Comparison of ENCODE assay signal across 2 cellular contexts in the genomic region with DNA sequence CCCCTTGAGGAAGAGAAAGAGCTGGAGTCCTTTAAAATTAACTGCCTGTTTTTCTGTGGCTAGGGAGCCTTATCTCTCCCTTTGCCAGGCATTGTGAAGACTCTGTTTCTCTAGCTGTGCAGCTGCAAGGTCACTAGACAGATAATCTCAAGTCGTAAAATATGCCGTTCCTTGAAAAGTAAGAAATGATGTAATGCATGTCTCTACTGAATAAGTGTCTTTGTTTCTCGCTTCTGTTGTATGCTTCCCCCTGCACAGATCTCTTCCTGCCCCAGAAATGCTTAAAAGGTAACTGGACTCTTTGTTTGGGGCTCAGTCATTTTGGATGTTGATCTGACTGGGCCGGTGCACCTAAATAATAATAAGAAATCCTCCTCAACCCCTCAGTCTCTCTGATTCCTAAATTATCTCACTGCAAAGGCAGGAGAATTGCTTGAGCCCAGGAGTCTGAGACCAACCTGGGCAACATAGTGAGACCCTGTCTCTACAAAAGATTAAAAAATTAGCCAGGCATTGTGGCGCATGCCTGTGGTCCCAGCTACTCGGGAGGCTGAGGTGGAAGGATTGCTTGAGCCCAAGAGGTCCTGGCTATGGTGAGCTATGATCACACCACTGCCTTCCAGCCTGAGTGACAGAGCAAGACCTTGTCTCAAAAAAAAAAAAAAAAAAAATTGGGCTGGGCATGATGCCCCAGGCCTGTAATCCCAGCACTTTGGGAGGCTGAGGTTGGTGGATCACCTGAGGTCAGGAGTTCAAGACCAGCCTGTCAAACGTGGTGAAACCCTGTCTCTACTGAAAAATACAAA.
TF ChIP-seq lines count a peak whose summit lies in the region.
"Not testable (repeated sequence)": the region's sequence is repeated elsewhere in the genome, so short reads cannot be mapped to it uniquely, and the experiment has no call there.

No MANE protein-coding gene starts in this region.

TF ChIP-seq in HEK293, 187 proteins besides CTCF, POLR2A, EP300 and RAD21 (continues in another document):
- TF ChIP-seq, protein P1, sequence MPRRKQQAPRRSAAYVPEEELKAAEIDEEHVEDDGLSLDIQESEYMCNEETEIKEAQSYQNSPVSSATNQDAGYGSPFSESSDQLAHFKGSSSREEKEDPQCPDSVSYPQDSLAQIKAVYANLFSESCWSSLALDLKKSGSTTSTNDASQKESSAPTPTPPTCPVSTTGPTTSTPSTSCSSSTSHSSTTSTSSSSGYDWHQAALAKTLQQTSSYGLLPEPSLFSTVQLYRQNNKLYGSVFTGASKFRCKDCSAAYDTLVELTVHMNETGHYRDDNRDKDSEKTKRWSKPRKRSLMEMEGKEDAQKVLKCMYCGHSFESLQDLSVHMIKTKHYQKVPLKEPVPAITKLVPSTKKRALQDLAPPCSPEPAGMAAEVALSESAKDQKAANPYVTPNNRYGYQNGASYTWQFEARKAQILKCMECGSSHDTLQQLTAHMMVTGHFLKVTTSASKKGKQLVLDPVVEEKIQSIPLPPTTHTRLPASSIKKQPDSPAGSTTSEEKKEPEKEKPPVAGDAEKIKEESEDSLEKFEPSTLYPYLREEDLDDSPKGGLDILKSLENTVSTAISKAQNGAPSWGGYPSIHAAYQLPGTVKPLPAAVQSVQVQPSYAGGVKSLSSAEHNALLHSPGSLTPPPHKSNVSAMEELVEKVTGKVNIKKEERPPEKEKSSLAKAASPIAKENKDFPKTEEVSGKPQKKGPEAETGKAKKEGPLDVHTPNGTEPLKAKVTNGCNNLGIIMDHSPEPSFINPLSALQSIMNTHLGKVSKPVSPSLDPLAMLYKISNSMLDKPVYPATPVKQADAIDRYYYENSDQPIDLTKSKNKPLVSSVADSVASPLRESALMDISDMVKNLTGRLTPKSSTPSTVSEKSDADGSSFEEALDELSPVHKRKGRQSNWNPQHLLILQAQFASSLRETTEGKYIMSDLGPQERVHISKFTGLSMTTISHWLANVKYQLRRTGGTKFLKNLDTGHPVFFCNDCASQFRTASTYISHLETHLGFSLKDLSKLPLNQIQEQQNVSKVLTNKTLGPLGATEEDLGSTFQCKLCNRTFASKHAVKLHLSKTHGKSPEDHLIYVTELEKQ (tag by site-specific recombination; IDR thresholded peaks at IDR 0.05; ENCODE audit: borderline replicate concordance), result 0 out of 2 replicates have a peak, but pooled peaks have one; percentile 19
- peak; percentile 50; the same call in 1 of the 2 replicates for TF ChIP-seq ZBTB17 (tag by site-specific recombination; IDR thresholded peaks at IDR 0.05)
- TF ChIP-seq ZNF366 (tag by site-specific recombination; conservative IDR thresholded peaks at IDR 0.05), result peak; percentile 86
- TF ChIP-seq ZBTB21 (tag by site-specific recombination; IDR thresholded peaks at IDR 0.05), result peak; percentile 89
- 0 out of 2 replicates have a peak, but pooled peaks have one; percentile 62 for TF ChIP-seq ZNF610 (tag by site-specific recombination; IDR thresholded peaks at IDR 0.05; ENCODE audit: borderline replicate concordance)
- TF ChIP-seq ZNF629 (tag by site-specific recombination; IDR thresholded peaks at IDR 0.05), result peak; percentile 87
- TF ChIP-seq SP7 (tag by site-specific recombination; IDR thresholded peaks at IDR 0.05), result peak; percentile 45; the same call in 1 of the 2 replicates
- peak; percentile 48 for TF ChIP-seq ZEB2 (tag by site-specific recombination; IDR thresholded peaks at IDR 0.05)
- TF ChIP-seq ZNF121 (tag by site-specific recombination; IDR thresholded peaks at IDR 0.05), result peak; percentile 96
- peak; percentile 70; the same call in 1 of the 2 replicates for TF ChIP-seq ZNF24 (tag by site-specific recombination; IDR thresholded peaks at IDR 0.05)
- TF ChIP-seq PRDM10 (tag by site-specific recombination; IDR thresholded peaks at IDR 0.05), result peak; percentile 55
- 0 out of 2 replicates have a peak, but pooled peaks have one; percentile 15 for TF ChIP-seq KLF16 (tag by site-specific recombination; IDR thresholded peaks at IDR 0.05)
- peak; percentile 80; the same call in 1 of the 2 replicates for TF ChIP-seq BCL11A (tag by site-specific recombination; IDR thresholded peaks at IDR 0.05; ENCODE audit: low read depth)
- TF ChIP-seq BCL11B (tag by site-specific recombination; IDR thresholded peaks at IDR 0.05; ENCODE audit: low read depth), result peak; percentile 73; the same call in 1 of the 2 replicates
- peak; percentile 31 for TF ChIP-seq OSR2 (tag by site-specific recombination; IDR thresholded peaks at IDR 0.05)
- peak; percentile 52; the same call in 1 of the 2 replicates for TF ChIP-seq KLF8 (tag by site-specific recombination; IDR thresholded peaks at IDR 0.05)
- TF ChIP-seq, protein P2, sequence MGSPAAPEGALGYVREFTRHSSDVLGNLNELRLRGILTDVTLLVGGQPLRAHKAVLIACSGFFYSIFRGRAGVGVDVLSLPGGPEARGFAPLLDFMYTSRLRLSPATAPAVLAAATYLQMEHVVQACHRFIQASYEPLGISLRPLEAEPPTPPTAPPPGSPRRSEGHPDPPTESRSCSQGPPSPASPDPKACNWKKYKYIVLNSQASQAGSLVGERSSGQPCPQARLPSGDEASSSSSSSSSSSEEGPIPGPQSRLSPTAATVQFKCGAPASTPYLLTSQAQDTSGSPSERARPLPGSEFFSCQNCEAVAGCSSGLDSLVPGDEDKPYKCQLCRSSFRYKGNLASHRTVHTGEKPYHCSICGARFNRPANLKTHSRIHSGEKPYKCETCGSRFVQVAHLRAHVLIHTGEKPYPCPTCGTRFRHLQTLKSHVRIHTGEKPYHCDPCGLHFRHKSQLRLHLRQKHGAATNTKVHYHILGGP (tag by site-specific recombination; IDR thresholded peaks at IDR 0.05), result peak; percentile 80
- peak; percentile 81 for TF ChIP-seq ZXDB (tag by site-specific recombination; IDR thresholded peaks at IDR 0.05)
- peak; percentile 33; the same call in 1 of the 2 replicates for TF ChIP-seq FEZF1 (tag by site-specific recombination; IDR thresholded peaks at IDR 0.05)
- TF ChIP-seq ZNF843 (tag by site-specific recombination; IDR thresholded peaks at IDR 0.05), result peak; percentile 63; the same call in 1 of the 2 replicates

TF ChIP-seq in K562, 482 proteins besides CTCF, POLR2A, EP300 and RAD21 (continues in another document):
- peak; percentile 91 for TF ChIP-seq SMAD4 (CRISPR knock-in tag; conservative IDR thresholded peaks at IDR 0.05)
- peak; percentile 35 to 45; a peak in 2 of 4 replicates for TF ChIP-seq NRF1 (conservative IDR thresholded peaks at IDR 0.05 in 1 of 2, IDR thresholded peaks at IDR 0.05 in 1 of 2)
- TF ChIP-seq CREM (IDR thresholded peaks at IDR 0.05; ENCODE audit: low read depth), result peak; percentile 32; the same call in 1 of the 2 replicates
- TF ChIP-seq NFIC (IDR thresholded peaks at IDR 0.05), result peak; percentile 33; the same call in 1 of the 2 replicates
- TF ChIP-seq TEAD4 (IDR thresholded peaks at IDR 0.05; ENCODE audit: low read length), result peak; percentile 31; the same call in 1 of the 2 replicates
- TF ChIP-seq TEAD4 (CRISPR knock-in tag; IDR thresholded peaks at IDR 0.05; ENCODE audit: borderline replicate concordance); FOXM1 (CRISPR knock-in tag; IDR thresholded peaks at IDR 0.05; ENCODE audit: low read depth); NR2C2 (CRISPR knock-in tag; IDR thresholded peaks at IDR 0.05): not testable (repeated sequence)
- TF ChIP-seq, protein P3, sequence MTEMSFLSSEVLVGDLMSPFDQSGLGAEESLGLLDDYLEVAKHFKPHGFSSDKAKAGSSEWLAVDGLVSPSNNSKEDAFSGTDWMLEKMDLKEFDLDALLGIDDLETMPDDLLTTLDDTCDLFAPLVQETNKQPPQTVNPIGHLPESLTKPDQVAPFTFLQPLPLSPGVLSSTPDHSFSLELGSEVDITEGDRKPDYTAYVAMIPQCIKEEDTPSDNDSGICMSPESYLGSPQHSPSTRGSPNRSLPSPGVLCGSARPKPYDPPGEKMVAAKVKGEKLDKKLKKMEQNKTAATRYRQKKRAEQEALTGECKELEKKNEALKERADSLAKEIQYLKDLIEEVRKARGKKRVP (CRISPR knock-in tag; IDR thresholded peaks at IDR 0.05), result 0 out of 2 replicates have a peak, but pooled peaks have one; percentile 30
- TF ChIP-seq SOX6 (IDR thresholded peaks at IDR 0.05), result peak; percentile 89
- peak; percentile 30; the same call in 1 of the 2 replicates for TF ChIP-seq JUND (IDR thresholded peaks at IDR 0.05; ENCODE audit: borderline replicate concordance, low read depth, low read length)
- TF ChIP-seq JUND (tag; IDR thresholded peaks at IDR 0.05; ENCODE audit: borderline replicate concordance, low read depth, low read length), result peak; percentile 24; the same call in 1 of the 3 replicates
- TF ChIP-seq, protein P4, sequence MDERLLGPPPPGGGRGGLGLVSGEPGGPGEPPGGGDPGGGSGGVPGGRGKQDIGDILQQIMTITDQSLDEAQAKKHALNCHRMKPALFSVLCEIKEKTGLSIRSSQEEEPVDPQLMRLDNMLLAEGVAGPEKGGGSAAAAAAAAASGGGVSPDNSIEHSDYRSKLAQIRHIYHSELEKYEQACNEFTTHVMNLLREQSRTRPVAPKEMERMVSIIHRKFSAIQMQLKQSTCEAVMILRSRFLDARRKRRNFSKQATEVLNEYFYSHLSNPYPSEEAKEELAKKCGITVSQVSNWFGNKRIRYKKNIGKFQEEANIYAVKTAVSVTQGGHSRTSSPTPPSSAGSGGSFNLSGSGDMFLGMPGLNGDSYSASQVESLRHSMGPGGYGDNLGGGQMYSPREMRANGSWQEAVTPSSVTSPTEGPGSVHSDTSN (CRISPR knock-in tag; IDR thresholded peaks at IDR 0.05; ENCODE audit: low read depth), result not testable (repeated sequence)
- TF ChIP-seq, protein P4 (tag; conservative IDR thresholded peaks at IDR 0.05; ENCODE audit: low read depth), result peak; percentile 48; the same call in 1 of the 2 replicates
- TF ChIP-seq SMARCE1 (IDR thresholded peaks at IDR 0.05), result 0 out of 2 replicates have a peak, but pooled peaks have one; percentile 37
- TF ChIP-seq CXXC5 (CRISPR knock-in tag; IDR thresholded peaks at IDR 0.05), result peak; percentile 69
- 0 out of 2 replicates have a peak, but pooled peaks have one; percentile 37 for TF ChIP-seq FOXM1 (IDR thresholded peaks at IDR 0.05; ENCODE audit: low read depth)
- TF ChIP-seq, protein P5, sequence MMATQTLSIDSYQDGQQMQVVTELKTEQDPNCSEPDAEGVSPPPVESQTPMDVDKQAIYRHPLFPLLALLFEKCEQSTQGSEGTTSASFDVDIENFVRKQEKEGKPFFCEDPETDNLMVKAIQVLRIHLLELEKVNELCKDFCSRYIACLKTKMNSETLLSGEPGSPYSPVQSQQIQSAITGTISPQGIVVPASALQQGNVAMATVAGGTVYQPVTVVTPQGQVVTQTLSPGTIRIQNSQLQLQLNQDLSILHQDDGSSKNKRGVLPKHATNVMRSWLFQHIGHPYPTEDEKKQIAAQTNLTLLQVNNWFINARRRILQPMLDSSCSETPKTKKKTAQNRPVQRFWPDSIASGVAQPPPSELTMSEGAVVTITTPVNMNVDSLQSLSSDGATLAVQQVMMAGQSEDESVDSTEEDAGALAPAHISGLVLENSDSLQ (IDR thresholded peaks at IDR 0.05), result peak; percentile 68
- TF ChIP-seq CEBPG (CRISPR knock-in tag; IDR thresholded peaks at IDR 0.05), result peak; percentile 42; the same call in 1 of the 2 replicates
- peak; percentile 25 to 70; a peak in 2 of 4 replicates for TF ChIP-seq CEBPG (tag; conservative IDR thresholded peaks at IDR 0.05 in 1 of 2, IDR thresholded peaks at IDR 0.05 in 1 of 2)
- TF ChIP-seq KDM1A (IDR thresholded peaks at IDR 0.05), result 0 out of 4 replicates have a peak, but pooled peaks of 1 of the 2 experiments have one; percentile 21
- peak; percentile 40; the same call in 1 of the 2 replicates for TF ChIP-seq ZNF384 (IDR thresholded peaks at IDR 0.05; ENCODE audit: low read depth, low read length)
- TF ChIP-seq ZNF589 (CRISPR knock-in tag; IDR thresholded peaks at IDR 0.05; ENCODE audit: low read depth), result 0 out of 2 replicates have a peak, but pooled peaks have one; percentile 36
- TF ChIP-seq NCOR1 (IDR thresholded peaks at IDR 0.05), result peak; percentile 84
- TF ChIP-seq NR2C2 (tag; IDR thresholded peaks at IDR 0.05), result peak; percentile 32; the same call in 1 of the 2 replicates
- peak; percentile 63; the same call in 1 of the 2 replicates for TF ChIP-seq ESRRA (IDR thresholded peaks at IDR 0.05; ENCODE audit: borderline replicate concordance, low read depth)
- TF ChIP-seq MEIS2 (IDR thresholded peaks at IDR 0.05; ENCODE audit: partially characterized antibody), result peak; percentile 71
- peak; percentile 56 for TF ChIP-seq TCF3 (CRISPR knock-in tag; IDR thresholded peaks at IDR 0.05)
- TF ChIP-seq TAL1 (IDR thresholded peaks at IDR 0.05), result peak; percentile 79
- TF ChIP-seq NFRKB (IDR thresholded peaks at IDR 0.05; ENCODE audit: low read depth), result peak; percentile 52; the same call in 1 of the 2 replicates
- TF ChIP-seq DPF2 (IDR thresholded peaks at IDR 0.05), result peak; percentile 64
- peak; percentile 58 for TF ChIP-seq ZNF121 (CRISPR knock-in tag; conservative IDR thresholded peaks at IDR 0.05)
- 0 out of 2 replicates have a peak, but pooled peaks have one; percentile 17 for TF ChIP-seq STAT5A (IDR thresholded peaks at IDR 0.05; ENCODE audit: borderline replicate concordance, low read length)
- peak; percentile 65 for TF ChIP-seq TAF9B (IDR thresholded peaks at IDR 0.05; ENCODE audit: partially characterized antibody)
- peak in 1 of 2 experiments; percentile 59; a peak in 2 of 4 replicates for TF ChIP-seq ZNF639 (CRISPR knock-in tag; conservative IDR thresholded peaks at IDR 0.05 in 1 of 2, IDR thresholded peaks at IDR 0.05 in 1 of 2)
- TF ChIP-seq, protein P6, sequence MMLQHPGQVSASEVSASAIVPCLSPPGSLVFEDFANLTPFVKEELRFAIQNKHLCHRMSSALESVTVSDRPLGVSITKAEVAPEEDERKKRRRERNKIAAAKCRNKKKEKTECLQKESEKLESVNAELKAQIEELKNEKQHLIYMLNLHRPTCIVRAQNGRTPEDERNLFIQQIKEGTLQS (IDR thresholded peaks at IDR 0.05), result peak; percentile 87
- TF ChIP-seq, protein P6 (CRISPR knock-in tag; conservative IDR thresholded peaks at IDR 0.05), result not testable (repeated sequence)
- TF ChIP-seq MTA2 (IDR thresholded peaks at IDR 0.05; ENCODE audit: low read depth), result peak; percentile 47; the same call in 1 of the 2 replicates
- peak; percentile 85 for TF ChIP-seq CBFA2T3 (IDR thresholded peaks at IDR 0.05)
